In genomic region chr2:53970898-53971681, GRCh38 we compare ENCODE assay signal across 1 cellular context.
TF ChIP-seq lines count a peak whose summit lies in the region.

PSME4 (minus strand) TSS chr2:53970993; CDS start chr2:53970784, 209 bp downstream.

TF ChIP-seq in SK-N-SH, 30 proteins besides CTCF, POLR2A, EP300 and RAD21 (continued from another document):
- TF ChIP-seq REST (IDR thresholded peaks at IDR 0.05; ENCODE audit: low read depth, low read length) (peak; percentile 34; the same call in 1 of the 2 replicates), CHD2 (IDR thresholded peaks at IDR 0.05; ENCODE audit: low read length, partially characterized antibody) (peak; percentile 19), FOXJ3 (CRISPR knock-in tag; IDR thresholded peaks at IDR 0.05) (no peak), NRF1 (IDR thresholded peaks at IDR 0.05; ENCODE audit: low read depth, low read length) (no peak), USF1 (IDR thresholded peaks at IDR 0.05; ENCODE audit: borderline replicate concordance, low read depth) (no peak), ELF1 (IDR thresholded peaks at IDR 0.05) (peak; percentile 38; the same call in 1 of the 2 replicates), SIN3A (IDR thresholded peaks at IDR 0.05; ENCODE audit: borderline replicate concordance, low read depth, low read length) (peak; percentile 75; the same call in 1 of the 2 replicates), TAF1 (IDR thresholded peaks at IDR 0.05; ENCODE audit: borderline replicate concordance, low read depth, low read length) (peak; percentile 83), POLR2AphosphoS5 (IDR thresholded peaks at IDR 0.05; ENCODE audit: low read depth, low read length) (peak; percentile 78)
